In genomic region chr3:59995563-59995962, GRCh38 we compare ENCODE assay signal across 16 cellular contexts.
"Had no signal": no experiment of that assay in that cellular context is flagged by ENCODE, and none has a peak within 500 bp of the region (broad histone marks: within the 10 kb centered on the region; RNA-seq: fewer than 3 reads in every experiment).

No MANE protein-coding gene starts in this region.

- H3K27ac ChIP-seq: breast epithelium, heart left ventricle, upper lobe of left lung had no signal

- H3K4me3 ChIP-seq: breast epithelium, heart left ventricle, upper lobe of left lung had no signal

- H3K4me3 Mint-ChIP-seq: activated naive CD8-positive, alpha-beta T cell treated with anti-CD3 and anti-CD28 coated beads, Interleukin-2, amount 10 ng/mL, durations not matched to agents 7 days and 5 days; immature natural killer cell; nephron progenitor cell; T-helper 17 cell; WTC11 had no signal

- H3K27ac Mint-ChIP-seq: activated naive CD8-positive, alpha-beta T cell treated with anti-CD3 and anti-CD28 coated beads, Interleukin-2, amount 10 ng/mL, durations not matched to agents 7 days and 5 days; nephron progenitor cell; T-helper 17 cell; WTC11 had no signal

- H3K27me3 Mint-ChIP-seq: activated naive CD8-positive, alpha-beta T cell treated with anti-CD3 and anti-CD28 coated beads, Interleukin-2, amount 10 ng/mL, durations not matched to agents 7 days and 5 days had no signal

- H3K9me3 Mint-ChIP-seq: immature natural killer cell, nephron progenitor cell had no signal

- DNase-seq: activated CD4-positive, alpha-beta T cell treated with anti-CD3 and anti-CD28 coated beads, Interleukin-2, amount 50 U/mL, for 4 hours; activated naive CD8-positive, alpha-beta T cell treated with anti-CD3 and anti-CD28 coated beads, Interleukin-2, amount 10 ng/mL, durations not matched to agents 7 days and 5 days; aorta; dermis blood vessel endothelial cell; heart left ventricle; immature natural killer cell; mesendoderm; nephron progenitor cell; occipital lobe; SHP77 treated with DMSO at 0.1 percent for 48 hours; stimulated activated CD4-positive, alpha-beta T cell treated with anti-CD3 and anti-CD28 coated beads, Interleukin-4, amount 100 ng/mL, for 24 hours; stimulated activated naive CD4-positive, alpha-beta T cell treated with Interleukin-2 at 50 U/mL for 16 hours; T-helper 17 cell; upper lobe of left lung had no signal

- H3K36me3 Mint-ChIP-seq: WTC11 had no signal
